29 cellular contexts compared by ENCODE assay signal in the genomic region with DNA sequence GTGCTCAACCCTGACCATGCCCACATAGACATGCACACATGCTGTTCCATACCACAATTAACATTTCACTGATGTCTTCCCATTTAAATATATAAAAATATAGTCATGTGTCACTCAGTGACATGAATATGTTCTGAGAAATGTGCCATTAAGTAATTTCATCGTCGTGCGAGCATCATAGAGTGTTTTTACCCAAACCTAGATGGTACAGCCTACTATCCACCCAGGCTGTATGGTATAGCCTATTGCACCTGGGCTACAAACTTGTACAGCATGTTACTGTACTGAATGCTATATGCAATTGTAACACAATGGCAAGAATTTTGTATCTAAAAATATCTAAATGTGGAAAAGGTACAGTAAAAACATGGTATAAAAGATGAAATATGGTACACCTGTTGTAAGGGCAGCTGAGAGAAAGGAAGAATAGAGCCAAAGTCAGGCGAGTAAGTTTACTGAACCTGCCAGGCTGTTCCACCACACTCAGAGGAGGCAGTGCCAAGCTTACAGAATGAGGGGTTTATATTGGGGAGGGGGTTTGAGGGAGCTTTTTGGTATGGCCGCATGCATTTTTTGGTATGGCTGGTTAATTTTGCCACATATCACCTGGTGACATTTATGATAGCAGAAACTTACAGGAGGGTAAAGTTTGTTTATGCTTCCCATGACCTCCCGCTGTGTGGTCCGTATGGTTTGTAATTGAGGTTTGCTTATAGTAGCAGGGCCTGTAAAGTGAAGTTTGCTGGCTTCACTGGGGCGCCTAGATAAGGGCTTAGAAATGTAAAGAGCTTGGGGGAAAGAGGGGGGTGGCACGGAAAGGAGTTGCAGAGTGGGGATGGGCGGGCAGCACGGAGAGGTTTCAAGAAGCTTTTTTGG.
DNase-seq lines count a peak whose midpoint lies in the region; ATAC-seq and TF ChIP-seq lines count a peak whose summit lies in the region.
"Had no signal": no experiment of that assay in that cellular context is flagged by ENCODE, and none has a peak within 500 bp of the region (broad histone marks: within the 10 kb centered on the region; RNA-seq: fewer than 3 reads in every experiment).

No MANE protein-coding gene starts in this region.

- intact Hi-C loops in Right ventricle myocardium superior (cut with DNase I) = no loop called here

- H3K9ac ChIP-seq in HUES6 (ENCODE audit: low read length) (no peak overlapping the region), endodermal cell (ENCODE audit: extremely low read depth, low read length, poor library complexity, severe bottlenecking) (no peak overlapping the region), iPS-20b (ENCODE audit: low read depth, low read length) (no peak overlapping the region; the same call in 1 of the 2 replicates)

- peaks cover 30% of the 10 kb centered on the region for H3K4me1 ChIP-seq in HUES6 (ENCODE audit: control insufficient read depth, insufficient read depth, low read length)
- no peaks in the 10 kb centered on the region for H3K4me1 ChIP-seq in endodermal cell (ENCODE audit: control insufficient read depth, insufficient read depth, low read length)
- peaks cover 27% of the 10 kb centered on the region for H3K4me1 ChIP-seq in iPS-20b (ENCODE audit: insufficient read depth, low read length)
- H3K4me1 ChIP-seq: lower lobe of right lung, suprapubic skin, upper lobe of right lung had no signal

- ATAC-seq in Right ventricle myocardium superior (ENCODE audit: poor library complexity) = no peak
- ATAC-seq: lower lobe of right lung; mucosa of descending colon; natural killer cell; stimulated activated naive B cell treated with anti-CD40 and anti-IgM and Interleukin-4, amounts not matched to agents 10 μg/mL and 1 μg/mL and 100 μg/mL, for 72 hours; upper lobe of right lung had no signal

- no peak for TF ChIP-seq CTCF in endodermal cell (conservative IDR thresholded peaks at IDR 0.05)

- 41 to 48% methylated on average over 7 to 11 of the region's 11 CpGs for WGBS in endodermal cell (ENCODE audit: insufficient coverage in 1 of 2, insufficient read length in 1 of 2), 2 experiments

- H3K4me3 ChIP-seq in HUES6 (ENCODE audit: low read depth, low read length) = peak overlapping the region; percentile 44
- H3K4me3 ChIP-seq in endodermal cell (ENCODE audit: low read length) = no peak overlapping the region
- peak overlapping the region; percentile 60; the same call in 1 of the 2 replicates for H3K4me3 ChIP-seq in iPS-20b (ENCODE audit: low read length)
- H3K4me3 ChIP-seq: lower lobe of right lung, mucosa of descending colon, suprapubic skin, upper lobe of right lung had no signal

- H3K9me3 Mint-ChIP-seq in endodermal cell = no peaks in the 10 kb centered on the region
- H3K9me3 Mint-ChIP-seq: activated B cell treated with CpG ODN at 0.5 μM for 24 hours; activated CD4-positive, alpha-beta T cell treated with anti-CD3 and anti-CD28 coated beads, Interleukin-2, amount 10 ng/mL, durations not matched to agents 7 days and 5 days; activated naive CD8-positive, alpha-beta T cell treated with anti-CD3 and anti-CD28 coated beads for 36 hours; activated T-cell treated with anti-CD3 and anti-CD28 coated beads, Interleukin-2, amount 50 U/mL, for 24 hours; natural killer cell; stimulated activated naive B cell treated with anti-CD40 and anti-IgM and Interleukin-4, amounts not matched to agents 10 μg/mL and 1 μg/mL and 100 μg/mL, for 72 hours had no signal

- H3K4me1 Mint-ChIP-seq in endodermal cell = no peaks in the 10 kb centered on the region
- H3K4me1 Mint-ChIP-seq: activated CD4-positive, alpha-beta T cell treated with anti-CD3 and anti-CD28 coated beads, Interleukin-2, amount 10 ng/mL, durations not matched to agents 7 days and 5 days; activated naive CD8-positive, alpha-beta T cell treated with anti-CD3 and anti-CD28 coated beads for 36 hours; natural killer cell had no signal

- H3K27ac ChIP-seq in HUES6 (ENCODE audit: low read depth, low read length) (no peak overlapping the region), endodermal cell (ENCODE audit: low read depth, low read length) (no peak overlapping the region), iPS-20b (ENCODE audit: low read length) (no peak overlapping the region)
- H3K27ac ChIP-seq: C4-2B, lower lobe of right lung, suprapubic skin, upper lobe of right lung had no signal

- peaks cover 41% of the 10 kb centered on the region for H3K27me3 Mint-ChIP-seq in endodermal cell (ENCODE audit: insufficient read depth)
- H3K27me3 Mint-ChIP-seq: activated B cell treated with CpG ODN at 0.5 μM for 24 hours; stimulated activated naive B cell treated with anti-CD40 and anti-IgM and Interleukin-4, amounts not matched to agents 10 μg/mL and 1 μg/mL and 100 μg/mL, for 72 hours had no signal

- no peak overlapping the region for H3K4me3 Mint-ChIP-seq in endodermal cell
- H3K4me3 Mint-ChIP-seq: activated B cell treated with CpG ODN at 0.5 μM for 24 hours; activated CD4-positive, alpha-beta T cell treated with anti-CD3 and anti-CD28 coated beads, Interleukin-2, amount 10 ng/mL, durations not matched to agents 7 days and 5 days; activated naive CD8-positive, alpha-beta T cell treated with anti-CD3 and anti-CD28 coated beads for 36 hours; activated T-cell treated with anti-CD3 and anti-CD28 coated beads, Interleukin-2, amount 50 U/mL, for 24 hours; natural killer cell; stimulated activated naive B cell treated with anti-CD40 and anti-IgM and Interleukin-4, amounts not matched to agents 10 μg/mL and 1 μg/mL and 100 μg/mL, for 72 hours had no signal

- H3K36me3 ChIP-seq in HUES6 (ENCODE audit: control insufficient read depth, insufficient read depth, low read length) (no peaks in the 10 kb centered on the region), endodermal cell (ENCODE audit: control insufficient read depth, insufficient read depth, low read length) (no peaks in the 10 kb centered on the region), iPS-20b (ENCODE audit: insufficient read depth, low read depth, low read length) (no peaks in the 10 kb centered on the region)
- H3K36me3 ChIP-seq: lower lobe of right lung, suprapubic skin, upper lobe of right lung had no signal

- no peaks in the 10 kb centered on the region for H3K36me3 Mint-ChIP-seq in endodermal cell (ENCODE audit: low read depth)
- H3K36me3 Mint-ChIP-seq: activated naive CD8-positive, alpha-beta T cell treated with anti-CD3 and anti-CD28 coated beads for 36 hours; natural killer cell; stimulated activated naive B cell treated with anti-CD40 and anti-IgM and Interleukin-4, amounts not matched to agents 10 μg/mL and 1 μg/mL and 100 μg/mL, for 72 hours had no signal

- H3K9me3 ChIP-seq in HUES6 (ENCODE audit: control insufficient read depth, insufficient read depth, low read depth, low read length) (no peaks in the 10 kb centered on the region), endodermal cell (ENCODE audit: control insufficient read depth, low read length) (no peaks in the 10 kb centered on the region), iPS-20b (ENCODE audit: insufficient read depth, low read depth, low read length) (no peaks in the 10 kb centered on the region)
- H3K9me3 ChIP-seq: lower lobe of right lung, mucosa of descending colon, suprapubic skin, upper lobe of right lung had no signal

- DNase-seq in CMK (ENCODE audit: low read depth) (peak; percentile 44), endodermal cell (peak; percentile 81), epidermal melanocyte (ENCODE audit: insufficient read length, low spot score) (no peak), Right ventricle myocardium superior (no peak)
- no peak for DNase-seq in activated T-cell treated with anti-CD3 and anti-CD28 coated beads, Interleukin-2, amount 50 U/mL, for 48 hours
- no peak for DNase-seq in stimulated activated naive CD4-positive, alpha-beta T cell treated with Interleukin-2 at 50 U/mL for 16 hours (lab: John Stamatoyannopoulos, UW)
- DNase-seq: activated B cell treated with CpG ODN at 0.5 μM for 24 hours; activated CD4-positive, alpha-beta T cell treated with anti-CD3 and anti-CD28 coated beads, Interleukin-2, amount 10 ng/mL, durations not matched to agents 7 days and 5 days; activated gamma-delta T cell; activated naive CD8-positive, alpha-beta T cell treated with anti-CD3 and anti-CD28 coated beads for 36 hours; activated T-cell treated with anti-CD3 and anti-CD28 coated beads, Interleukin-2, amount 50 U/mL, for 24 hours; anterior cingulate cortex; DMS79 treated with DMSO at 0.1 percent for 48 hours; GF-D8; hippocampal formation; KG1; lower lobe of right lung; mucosa of descending colon; natural killer cell; NCI-H1105 treated with DMSO at 0.1 percent for 48 hours; NCI-H1930; NCI-H524; SHP77 treated with DMSO at 0.1 percent for 48 hours; stimulated activated naive B cell treated with anti-CD40 and anti-IgM and Interleukin-4, amounts not matched to agents 10 μg/mL and 1 μg/mL and 100 μg/mL, for 72 hours; upper lobe of right lung had no signal

- H3K27ac Mint-ChIP-seq in endodermal cell = no peak overlapping the region
- H3K27ac Mint-ChIP-seq: activated B cell treated with CpG ODN at 0.5 μM for 24 hours; activated CD4-positive, alpha-beta T cell treated with anti-CD3 and anti-CD28 coated beads, Interleukin-2, amount 10 ng/mL, durations not matched to agents 7 days and 5 days; activated naive CD8-positive, alpha-beta T cell treated with anti-CD3 and anti-CD28 coated beads for 36 hours; activated T-cell treated with anti-CD3 and anti-CD28 coated beads, Interleukin-2, amount 50 U/mL, for 24 hours; natural killer cell; stimulated activated naive B cell treated with anti-CD40 and anti-IgM and Interleukin-4, amounts not matched to agents 10 μg/mL and 1 μg/mL and 100 μg/mL, for 72 hours had no signal

- H3K27me3 ChIP-seq in HUES6 (ENCODE audit: control insufficient read depth, insufficient read depth, low read length) = peaks cover 37% of the 10 kb centered on the region; the same call in 1 of the 2 replicates
- no peaks in the 10 kb centered on the region for H3K27me3 ChIP-seq in endodermal cell (ENCODE audit: control insufficient read depth, insufficient read depth, low read length, poor library complexity, severe bottlenecking)
- H3K27me3 ChIP-seq in iPS-20b (ENCODE audit: insufficient read depth, low read length) = peaks cover 57% of the 10 kb centered on the region

Comparison
In these comparisons a context has a peak if more than half of its experiments do, and no peak if none do; other contexts are left out.
1. DNase-seq: peak in CMK (single experiment) and endodermal cell (single experiment); none in activated T-cell treated with anti-CD3 and anti-CD28 coated beads, Interleukin-2, amount 50 U/mL, for 48 hours (0 of 2), epidermal melanocyte (single experiment), stimulated activated naive CD4-positive, alpha-beta T cell treated with Interleukin-2 at 50 U/mL for 16 hours (single experiment) and Right ventricle myocardium superior (single experiment).